ENCODE assay signal across 8 cellular contexts in the genomic region with DNA sequence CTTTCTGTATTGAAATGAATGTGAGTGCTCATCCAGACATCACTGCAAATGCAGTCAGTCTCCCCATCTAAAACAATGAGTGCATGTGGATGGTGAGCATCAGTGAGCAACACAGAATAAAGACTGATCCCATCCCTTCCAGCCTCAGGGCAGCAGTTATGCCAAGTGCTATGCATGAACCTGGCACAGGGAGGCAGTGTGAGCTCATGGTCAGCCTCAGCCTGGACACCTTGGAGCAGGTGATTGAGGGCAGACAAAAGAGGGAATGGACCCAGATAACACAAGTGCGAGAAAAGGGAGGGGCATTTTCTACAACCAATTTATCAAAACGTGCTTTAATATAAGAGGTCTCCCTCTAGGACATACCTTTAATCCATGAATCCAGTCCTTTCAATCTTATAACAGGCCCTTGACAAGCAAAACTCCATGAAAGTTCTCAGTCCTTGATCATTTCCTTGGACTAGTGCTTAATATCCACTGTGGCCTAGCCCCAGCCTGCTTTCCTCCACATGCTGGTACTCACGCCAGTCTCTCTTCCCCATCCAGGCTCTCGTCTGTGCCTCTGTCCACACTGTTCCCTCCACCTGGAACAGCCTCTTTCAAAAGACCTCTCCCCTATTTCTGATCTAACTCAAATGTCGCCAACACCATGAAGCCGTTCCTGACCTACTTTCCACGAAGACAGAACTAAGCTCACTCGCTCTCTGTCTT. TPM values are rescaled to one million over a fixed set of nuclear protein-coding genes. Genes with fewer than 3 reads are reported as not detected.
DNase-seq lines count a peak whose midpoint lies in the region; ATAC-seq and TF ChIP-seq lines count a peak whose summit lies in the region.

No MANE protein-coding gene starts in this region.

- no peaks in the 10 kb centered on the region for H3K9me3 Mint-ChIP-seq in osteocyte (ENCODE audit: unreplicated experiment)
- H3K9me3 Mint-ChIP-seq in stimulated activated effector memory CD8-positive, alpha-beta T cell treated with anti-CD3 and anti-CD28 coated beads, Interleukin-12 subunit alpha, Interleukin-12 subunit beta, amount 100 ng/mL, for 72 hours = no peaks in the 10 kb centered on the region

- 81% methylated on average over 8 of the region's 8 CpGs for WGBS in suprapubic skin

- H3K4me3 Mint-ChIP-seq in osteocyte (ENCODE audit: unreplicated experiment) = no peak overlapping the region
- H3K4me3 Mint-ChIP-seq in stimulated activated effector memory CD8-positive, alpha-beta T cell treated with anti-CD3 and anti-CD28 coated beads, Interleukin-12 subunit alpha, Interleukin-12 subunit beta, amount 100 ng/mL, for 72 hours = no peak overlapping the region

- H3K27ac ChIP-seq in suprapubic skin = no peak overlapping the region

- no peak for TF ChIP-seq POLR2A in suprapubic skin (IDR thresholded peaks at IDR 0.05)

- TF ChIP-seq EP300 in suprapubic skin (IDR thresholded peaks at IDR 0.05) = no peak

- H3K4me3 ChIP-seq in suprapubic skin = no peak overlapping the region

- H3K4me1 Mint-ChIP-seq in osteocyte (ENCODE audit: unreplicated experiment) = no peaks in the 10 kb centered on the region
- H3K4me1 Mint-ChIP-seq in stimulated activated effector memory CD8-positive, alpha-beta T cell treated with anti-CD3 and anti-CD28 coated beads, Interleukin-12 subunit alpha, Interleukin-12 subunit beta, amount 100 ng/mL, for 72 hours = no peaks in the 10 kb centered on the region

- ATAC-seq in esophagus mucosa (peak; percentile 87), HG02623 (IDR thresholded peaks at IDR 0.05; ENCODE audit: unreplicated experiment) (no peak), HG03025 (IDR thresholded peaks at IDR 0.05; ENCODE audit: low FRiP score, unreplicated experiment) (no peak)
- no peak for ATAC-seq in stimulated activated effector memory CD8-positive, alpha-beta T cell treated with anti-CD3 and anti-CD28 coated beads, Interleukin-12 subunit alpha, Interleukin-12 subunit beta, amount 100 ng/mL, for 72 hours

- peak; percentile 28 for DNase-seq in ELR (ENCODE audit: low read depth)
- peak; percentile 13 for DNase-seq in NCI-H226
- no peak for DNase-seq in osteocyte (ENCODE audit: extremely low spot score, unreplicated experiment)
- DNase-seq in stimulated activated effector memory CD8-positive, alpha-beta T cell treated with anti-CD3 and anti-CD28 coated beads, Interleukin-12 subunit alpha, Interleukin-12 subunit beta, amount 100 ng/mL, for 72 hours (ENCODE audit: low spot score in 2 of 2) = no peak
- DNase-seq in suprapubic skin (ENCODE audit: low spot score in 2 of 2) = no peak

- H3K4me1 ChIP-seq in suprapubic skin = no peaks in the 10 kb centered on the region

- H3K36me3 ChIP-seq in suprapubic skin = no peaks in the 10 kb centered on the region

- TF ChIP-seq CTCF in osteocyte (IDR thresholded peaks at IDR 0.05) (peak; percentile 43), suprapubic skin (IDR thresholded peaks at IDR 0.05) (peak in 1 of 2 donors; percentile 44)

- H3K27me3 Mint-ChIP-seq in osteocyte (ENCODE audit: unreplicated experiment) = peaks cover 21% of the 10 kb centered on the region

- H3K9me3 ChIP-seq in suprapubic skin = no peaks in the 10 kb centered on the region

- no peaks in the 10 kb centered on the region for H3K36me3 Mint-ChIP-seq in osteocyte (ENCODE audit: unreplicated experiment)
- H3K36me3 Mint-ChIP-seq in stimulated activated effector memory CD8-positive, alpha-beta T cell treated with anti-CD3 and anti-CD28 coated beads, Interleukin-12 subunit alpha, Interleukin-12 subunit beta, amount 100 ng/mL, for 72 hours = no peaks in the 10 kb centered on the region

- peaks cover 9% of the 10 kb centered on the region for H3K27me3 ChIP-seq in suprapubic skin

- no peak overlapping the region for H3K27ac Mint-ChIP-seq in osteocyte (ENCODE audit: unreplicated experiment)
- H3K27ac Mint-ChIP-seq in stimulated activated effector memory CD8-positive, alpha-beta T cell treated with anti-CD3 and anti-CD28 coated beads, Interleukin-12 subunit alpha, Interleukin-12 subunit beta, amount 100 ng/mL, for 72 hours = no peak overlapping the region

RNA-seq across cellular contexts. Expression of a gene that starts 50.5 kb away (rescaled TPM):
- total RNA-seq in esophagus mucosa (0.08 TPM), osteocyte (not detected in 2 replicates), suprapubic skin (under 1 TPM in 3 of 4 donors, not detected in 1; 0.08 to 0.24 (median 0.17) TPM)

Comparison
In these comparisons a context has a peak if more than half of its experiments do, and no peak if none do; other contexts are left out.
1. DNase-seq: peak in ELR (single experiment) and NCI-H226 (single experiment); none in osteocyte (single experiment), stimulated activated effector memory CD8-positive, alpha-beta T cell treated with anti-CD3 and anti-CD28 coated beads, Interleukin-12 subunit alpha, Interleukin-12 subunit beta, amount 100 ng/mL, for 72 hours (0 of 2) and suprapubic skin (0 of 2).